1 cellular context compared by ENCODE assay signal in the genomic region with DNA sequence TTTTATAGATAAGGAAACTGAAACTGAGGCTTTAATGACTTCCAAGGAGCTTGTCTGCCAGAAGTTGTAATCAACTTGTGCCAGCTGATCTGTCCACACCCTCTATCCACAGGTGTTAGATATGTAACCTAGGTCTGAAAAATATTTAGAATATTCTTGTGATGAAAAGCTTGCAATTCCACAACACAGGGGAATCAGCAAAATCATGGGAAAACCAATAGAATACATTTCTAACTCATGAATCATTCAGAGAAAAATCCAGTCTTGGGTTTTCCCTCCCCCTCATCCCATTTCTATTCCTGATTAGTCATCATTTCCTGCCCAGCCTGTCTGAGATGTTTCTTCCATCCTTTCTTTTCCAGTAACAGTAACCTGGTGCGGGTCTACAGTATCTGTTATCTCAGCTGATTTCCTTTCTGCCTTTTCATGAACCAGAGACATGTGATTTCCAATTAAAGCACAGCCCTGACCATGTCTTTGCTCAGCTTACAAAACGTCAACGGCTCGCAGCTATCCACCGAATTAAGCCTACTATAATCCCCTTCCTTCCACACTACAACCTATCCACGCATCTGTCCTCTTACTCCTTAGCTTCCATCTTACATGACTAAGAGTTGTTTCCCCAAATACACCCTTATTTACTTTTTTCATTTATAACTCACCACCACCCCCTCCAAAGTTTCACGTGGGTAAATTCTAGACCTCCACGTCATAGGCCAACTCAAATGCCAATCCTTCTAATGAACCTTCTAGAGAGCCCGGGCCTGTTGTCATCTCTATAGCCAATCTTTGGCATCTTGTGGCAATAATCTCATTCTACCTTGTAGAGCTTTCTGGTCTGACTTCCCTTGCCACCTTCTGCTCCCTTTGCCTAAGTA.
A peak's percentile ranks its signal among the peaks of the same experiment; 100 is the strongest.
TF ChIP-seq lines count a peak whose summit lies in the region.

No MANE protein-coding gene starts in this region.

TF ChIP-seq in K562, 482 proteins besides CTCF, POLR2A, EP300 and RAD21 (continued from another document and continues in another):
- TF ChIP-seq ZNF592 (IDR thresholded peaks at IDR 0.05): no peak; the same call in 1 of the 2 replicates
- TF ChIP-seq, protein P1, sequence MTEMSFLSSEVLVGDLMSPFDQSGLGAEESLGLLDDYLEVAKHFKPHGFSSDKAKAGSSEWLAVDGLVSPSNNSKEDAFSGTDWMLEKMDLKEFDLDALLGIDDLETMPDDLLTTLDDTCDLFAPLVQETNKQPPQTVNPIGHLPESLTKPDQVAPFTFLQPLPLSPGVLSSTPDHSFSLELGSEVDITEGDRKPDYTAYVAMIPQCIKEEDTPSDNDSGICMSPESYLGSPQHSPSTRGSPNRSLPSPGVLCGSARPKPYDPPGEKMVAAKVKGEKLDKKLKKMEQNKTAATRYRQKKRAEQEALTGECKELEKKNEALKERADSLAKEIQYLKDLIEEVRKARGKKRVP (CRISPR knock-in tag; IDR thresholded peaks at IDR 0.05): no peak
- TF ChIP-seq ZNF41 (CRISPR knock-in tag; conservative IDR thresholded peaks at IDR 0.05): no peak
- TF ChIP-seq RAD51 (IDR thresholded peaks at IDR 0.05; ENCODE audit: borderline replicate concordance, low read depth): no peak
- TF ChIP-seq ZEB2 (IDR thresholded peaks at IDR 0.05): 0 out of 2 replicates have a peak, but pooled peaks have one; percentile 13
- peak; percentile 37; the same call in 1 of the 2 replicates for TF ChIP-seq CBFA2T2 (conservative IDR thresholded peaks at IDR 0.05)
- peak; percentile 87 for TF ChIP-seq MAFG (tag; conservative IDR thresholded peaks at IDR 0.05)
- TF ChIP-seq, protein P2, sequence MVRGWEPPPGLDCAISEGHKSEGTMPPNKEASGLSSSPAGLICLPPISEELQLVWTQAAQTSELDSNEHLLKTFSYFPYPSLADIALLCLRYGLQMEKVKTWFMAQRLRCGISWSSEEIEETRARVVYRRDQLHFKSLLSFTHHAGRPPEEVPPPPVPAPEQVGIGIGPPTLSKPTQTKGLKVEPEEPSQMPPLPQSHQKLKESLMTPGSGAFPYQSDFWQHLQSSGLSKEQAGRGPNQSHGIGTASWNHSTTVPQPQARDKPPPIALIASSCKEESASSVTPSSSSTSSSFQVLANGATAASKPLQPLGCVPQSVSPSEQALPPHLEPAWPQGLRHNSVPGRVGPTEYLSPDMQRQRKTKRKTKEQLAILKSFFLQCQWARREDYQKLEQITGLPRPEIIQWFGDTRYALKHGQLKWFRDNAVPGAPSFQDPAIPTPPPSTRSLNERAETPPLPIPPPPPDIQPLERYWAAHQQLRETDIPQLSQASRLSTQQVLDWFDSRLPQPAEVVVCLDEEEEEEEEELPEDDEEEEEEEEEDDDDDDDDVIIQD (CRISPR knock-in tag; IDR thresholded peaks at IDR 0.05): no peak
- no peak for TF ChIP-seq GABPA (tag; conservative IDR thresholded peaks at IDR 0.05; ENCODE audit: low read depth)
- TF ChIP-seq, protein P3, sequence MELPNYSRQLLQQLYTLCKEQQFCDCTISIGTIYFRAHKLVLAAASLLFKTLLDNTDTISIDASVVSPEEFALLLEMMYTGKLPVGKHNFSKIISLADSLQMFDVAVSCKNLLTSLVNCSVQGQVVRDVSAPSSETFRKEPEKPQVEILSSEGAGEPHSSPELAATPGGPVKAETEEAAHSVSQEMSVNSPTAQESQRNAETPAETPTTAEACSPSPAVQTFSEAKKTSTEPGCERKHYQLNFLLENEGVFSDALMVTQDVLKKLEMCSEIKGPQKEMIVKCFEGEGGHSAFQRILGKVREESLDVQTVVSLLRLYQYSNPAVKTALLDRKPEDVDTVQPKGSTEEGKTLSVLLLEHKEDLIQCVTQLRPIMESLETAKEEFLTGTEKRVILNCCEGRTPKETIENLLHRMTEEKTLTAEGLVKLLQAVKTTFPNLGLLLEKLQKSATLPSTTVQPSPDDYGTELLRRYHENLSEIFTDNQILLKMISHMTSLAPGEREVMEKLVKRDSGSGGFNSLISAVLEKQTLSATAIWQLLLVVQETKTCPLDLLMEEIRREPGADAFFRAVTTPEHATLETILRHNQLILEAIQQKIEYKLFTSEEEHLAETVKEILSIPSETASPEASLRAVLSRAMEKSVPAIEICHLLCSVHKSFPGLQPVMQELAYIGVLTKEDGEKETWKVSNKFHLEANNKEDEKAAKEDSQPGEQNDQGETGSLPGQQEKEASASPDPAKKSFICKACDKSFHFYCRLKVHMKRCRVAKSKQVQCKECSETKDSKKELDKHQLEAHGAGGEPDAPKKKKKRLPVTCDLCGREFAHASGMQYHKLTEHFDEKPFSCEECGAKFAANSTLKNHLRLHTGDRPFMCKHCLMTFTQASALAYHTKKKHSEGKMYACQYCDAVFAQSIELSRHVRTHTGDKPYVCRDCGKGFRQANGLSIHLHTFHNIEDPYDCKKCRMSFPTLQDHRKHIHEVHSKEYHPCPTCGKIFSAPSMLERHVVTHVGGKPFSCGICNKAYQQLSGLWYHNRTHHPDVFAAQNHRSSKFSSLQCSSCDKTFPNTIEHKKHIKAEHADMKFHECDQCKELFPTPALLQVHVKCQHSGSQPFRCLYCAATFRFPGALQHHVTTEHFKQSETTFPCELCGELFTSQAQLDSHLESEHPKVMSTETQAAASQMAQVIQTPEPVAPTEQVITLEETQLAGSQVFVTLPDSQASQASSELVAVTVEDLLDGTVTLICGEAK (IDR thresholded peaks at IDR 0.05): peak; percentile 43
- TF ChIP-seq, protein P3 (CRISPR knock-in tag; IDR thresholded peaks at IDR 0.05): no peak
- TF ChIP-seq MED1 (CRISPR knock-in tag; IDR thresholded peaks at IDR 0.05; ENCODE audit: borderline replicate concordance): no peak
- TF ChIP-seq FOXK1 (CRISPR knock-in tag; IDR thresholded peaks at IDR 0.05; ENCODE audit: borderline replicate concordance): no peak
- TF ChIP-seq NFATC3 (IDR thresholded peaks at IDR 0.05): peak; percentile 80
- no peak for TF ChIP-seq ARHGAP35 (IDR thresholded peaks at IDR 0.05; ENCODE audit: partially characterized antibody)
- no peak for TF ChIP-seq LCOR (CRISPR knock-in tag; IDR thresholded peaks at IDR 0.05)
- TF ChIP-seq, protein P4, sequence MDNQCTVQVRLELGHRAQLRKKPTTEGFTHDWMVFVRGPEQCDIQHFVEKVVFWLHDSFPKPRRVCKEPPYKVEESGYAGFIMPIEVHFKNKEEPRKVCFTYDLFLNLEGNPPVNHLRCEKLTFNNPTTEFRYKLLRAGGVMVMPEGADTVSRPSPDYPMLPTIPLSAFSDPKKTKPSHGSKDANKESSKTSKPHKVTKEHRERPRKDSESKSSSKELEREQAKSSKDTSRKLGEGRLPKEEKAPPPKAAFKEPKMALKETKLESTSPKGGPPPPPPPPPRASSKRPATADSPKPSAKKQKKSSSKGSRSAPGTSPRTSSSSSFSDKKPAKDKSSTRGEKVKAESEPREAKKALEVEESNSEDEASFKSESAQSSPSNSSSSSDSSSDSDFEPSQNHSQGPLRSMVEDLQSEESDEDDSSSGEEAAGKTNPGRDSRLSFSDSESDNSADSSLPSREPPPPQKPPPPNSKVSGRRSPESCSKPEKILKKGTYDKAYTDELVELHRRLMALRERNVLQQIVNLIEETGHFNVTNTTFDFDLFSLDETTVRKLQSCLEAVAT (IDR thresholded peaks at IDR 0.05): peak in 1 of 2 experiments; percentile 13; a peak in 1 of 4 replicates
- TF ChIP-seq BACH1 (tag; IDR thresholded peaks at IDR 0.05): peak; percentile 39; the same call in 1 of the 2 replicates
- TF ChIP-seq MAFK (IDR thresholded peaks at IDR 0.05; ENCODE audit: low read length): peak; percentile 63
- TF ChIP-seq SRSF9 (IDR thresholded peaks at IDR 0.05; ENCODE audit: borderline replicate concordance, low read depth, low read length): no peak
- no peak for TF ChIP-seq TAF1 (IDR thresholded peaks at IDR 0.05; ENCODE audit: control insufficient read depth, extremely low read depth, insufficient read depth, low read length, severe bottlenecking)
- TF ChIP-seq DLX4 (CRISPR knock-in tag; IDR thresholded peaks at IDR 0.05): no peak
- no peak for TF ChIP-seq FOXA1 (IDR thresholded peaks at IDR 0.05; ENCODE audit: borderline replicate concordance)
- no peak for TF ChIP-seq MBD2 (IDR thresholded peaks at IDR 0.05; ENCODE audit: borderline replicate concordance, low read depth)
- TF ChIP-seq SMARCE1 (IDR thresholded peaks at IDR 0.05): peak; percentile 79
- peak; percentile 43; the same call in 1 of the 2 replicates for TF ChIP-seq HDAC2 (IDR thresholded peaks at IDR 0.05)
- TF ChIP-seq ZNF436 (CRISPR knock-in tag; IDR thresholded peaks at IDR 0.05): no peak
- 0 out of 2 replicates have a peak, but pooled peaks have one; percentile 12 for TF ChIP-seq PHB2 (IDR thresholded peaks at IDR 0.05; ENCODE audit: low read depth)
- TF ChIP-seq SETDB1 (IDR thresholded peaks at IDR 0.05; ENCODE audit: low read length): no peak
- TF ChIP-seq C11orf30 (IDR thresholded peaks at IDR 0.05; ENCODE audit: low read depth): peak; percentile 94
- TF ChIP-seq, protein P5, sequence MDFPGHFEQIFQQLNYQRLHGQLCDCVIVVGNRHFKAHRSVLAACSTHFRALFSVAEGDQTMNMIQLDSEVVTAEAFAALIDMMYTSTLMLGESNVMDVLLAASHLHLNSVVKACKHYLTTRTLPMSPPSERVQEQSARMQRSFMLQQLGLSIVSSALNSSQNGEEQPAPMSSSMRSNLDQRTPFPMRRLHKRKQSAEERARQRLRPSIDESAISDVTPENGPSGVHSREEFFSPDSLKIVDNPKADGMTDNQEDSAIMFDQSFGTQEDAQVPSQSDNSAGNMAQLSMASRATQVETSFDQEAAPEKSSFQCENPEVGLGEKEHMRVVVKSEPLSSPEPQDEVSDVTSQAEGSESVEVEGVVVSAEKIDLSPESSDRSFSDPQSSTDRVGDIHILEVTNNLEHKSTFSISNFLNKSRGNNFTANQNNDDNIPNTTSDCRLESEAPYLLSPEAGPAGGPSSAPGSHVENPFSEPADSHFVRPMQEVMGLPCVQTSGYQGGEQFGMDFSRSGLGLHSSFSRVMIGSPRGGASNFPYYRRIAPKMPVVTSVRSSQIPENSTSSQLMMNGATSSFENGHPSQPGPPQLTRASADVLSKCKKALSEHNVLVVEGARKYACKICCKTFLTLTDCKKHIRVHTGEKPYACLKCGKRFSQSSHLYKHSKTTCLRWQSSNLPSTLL (IDR thresholded peaks at IDR 0.05): no peak
- TF ChIP-seq HDGF (IDR thresholded peaks at IDR 0.05): 0 out of 2 replicates have a peak, but pooled peaks have one; percentile 68
- no peak for TF ChIP-seq NR2C2 (CRISPR knock-in tag; IDR thresholded peaks at IDR 0.05)
- TF ChIP-seq NR2C2 (tag; IDR thresholded peaks at IDR 0.05): no peak
- peak; percentile 36 for TF ChIP-seq NFE2 (IDR thresholded peaks at IDR 0.05; ENCODE audit: low read depth)
- TF ChIP-seq JUN (IDR thresholded peaks at IDR 0.05; ENCODE audit: borderline replicate concordance, low read depth, low read length): peak; percentile 82
- no peak for TF ChIP-seq JUN (CRISPR knock-in tag; IDR thresholded peaks at IDR 0.05; ENCODE audit: borderline replicate concordance)
- no peak for TF ChIP-seq NR2C1 (IDR thresholded peaks at IDR 0.05)
- no peak for TF ChIP-seq NR2C1 (tag; IDR thresholded peaks at IDR 0.05)
- peak; percentile 54 for TF ChIP-seq CBFA2T3 (IDR thresholded peaks at IDR 0.05)
- no peak for TF ChIP-seq SAFB (IDR thresholded peaks at IDR 0.05; ENCODE audit: borderline replicate concordance, low read depth, low read length)
